Comparison of ENCODE assay signal across 14 cellular contexts in the genomic region with DNA sequence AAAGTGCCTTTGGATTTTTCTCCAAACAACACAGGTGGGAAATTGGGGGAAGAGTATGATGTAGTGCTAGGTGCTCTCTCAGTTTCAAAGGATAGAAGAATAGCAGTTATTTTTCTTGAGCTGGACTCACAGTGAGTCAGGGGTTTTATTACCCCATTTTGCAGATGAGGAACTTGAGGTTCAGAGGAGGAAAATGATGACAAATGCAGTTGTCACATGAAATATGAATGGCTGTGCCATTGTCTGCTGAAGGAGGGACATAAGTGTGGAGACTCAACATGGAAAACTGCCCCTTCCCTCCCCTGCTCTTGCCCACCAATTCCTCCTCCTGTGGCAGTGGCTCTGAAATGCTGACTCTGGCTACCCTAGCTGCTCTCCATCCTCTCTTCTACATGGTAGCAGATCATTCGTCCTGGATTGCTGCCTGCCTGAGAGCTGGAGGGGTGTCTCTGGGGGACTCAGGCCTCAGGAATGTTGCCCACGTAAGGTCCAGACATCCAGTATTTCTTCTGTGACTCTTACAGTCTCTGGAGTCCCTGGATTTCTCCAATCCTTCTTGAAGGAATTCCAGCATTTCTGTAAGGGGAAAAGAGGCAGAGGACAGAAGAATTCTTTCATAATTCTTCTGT. TPM values are rescaled to one million over a fixed set of nuclear protein-coding genes. Genes with fewer than 3 reads are reported as not detected.
DNase-seq lines count a peak whose midpoint lies in the region; ATAC-seq and TF ChIP-seq lines count a peak whose summit lies in the region.
"Had no signal": no experiment of that assay in that cellular context is flagged by ENCODE, and none has a peak within 500 bp of the region (broad histone marks: within the 10 kb centered on the region; RNA-seq: fewer than 3 reads in every experiment).

No MANE protein-coding gene starts in this region.

- ATAC-seq in PC-3 (no peak; the same call in 1 of the 2 replicates), sciatic nerve (peak; percentile 36), HG02840 (IDR thresholded peaks at IDR 0.05; ENCODE audit: low FRiP score, unreplicated experiment) (no peak)

- no peak overlapping the region for H3K27ac ChIP-seq in PC-3 (ENCODE audit: low read length)
- H3K27ac ChIP-seq: left lung had no signal

- H3K9me2 ChIP-seq in PC-3 (replicated peaks; ENCODE audit: low read length) = no peaks in the 10 kb centered on the region

- POLR2A ChIA-PET in PC-3 (lab: Charles Lee; ENCODE audit: unreplicated experiment) = no interaction called here

- H3K4me3 ChIP-seq in PC-3 (ENCODE audit: low read length) (no peak overlapping the region), epithelial cell of esophagus (ENCODE audit: low read length) (no peak overlapping the region)
- H3K4me3 ChIP-seq: left lung had no signal

- no peak overlapping the region for H3K4me2 ChIP-seq in PC-3 (ENCODE audit: low read length)

- no peaks in the 10 kb centered on the region for H3K36me3 ChIP-seq in PC-3 (ENCODE audit: low read depth, low read length)
- H3K36me3 ChIP-seq: left lung had no signal

- no peaks in the 10 kb centered on the region for H3F3A ChIP-seq in PC-3 (ENCODE audit: low read length, unreplicated experiment)

- no peaks in the 10 kb centered on the region for H3K79me2 ChIP-seq in PC-3 (ENCODE audit: low read length)

- no peak overlapping the region for H2AFZ ChIP-seq in PC-3 (ENCODE audit: low read length)

- intact Hi-C loops in PC-3 (cut with micrococcal nuclease) (no loop called here), sciatic nerve (cut with DNase I) (no loop called here)

- H3K9me3 ChIP-seq in PC-3 (ENCODE audit: low read length) = no peaks in the 10 kb centered on the region
- H3K9me3 ChIP-seq: left lung had no signal

- no peak overlapping the region for H3K9ac ChIP-seq in PC-3 (ENCODE audit: low read length)

- peak; percentile 93 for DNase-seq in GM03348 (ENCODE audit: low spot score)
- peak; percentile 43 for DNase-seq in PC-3
- DNase-seq in epithelial cell of esophagus (ENCODE audit: low read depth) = peak; percentile 30
- DNase-seq in sciatic nerve (ENCODE audit: low spot score) = no peak
- no peak for DNase-seq in DMS 273 (lab: John Stamatoyannopoulos, UW; ENCODE audit: unreplicated experiment)
- no peak for DNase-seq in activated CD4-positive, alpha-beta T cell treated with anti-CD3 and anti-CD28 coated beads for 4 hours
- DNase-seq in SK-N-DZ (ENCODE audit: low spot score) = no peak
- DNase-seq: activated T-cell treated with anti-CD3 and anti-CD28 coated beads, Interleukin-2, amount 50 U/mL, for 24 hours; amygdala; COR-L47; effector CD4-positive, alpha-beta T cell; nephron progenitor cell had no signal

- BruUV-seq in PC-3 (replicated peaks; lab: Mats Ljungman, UMichigan) = no TSS peak

- TF ChIP-seq CTCF in PC-3 (conservative IDR thresholded peaks at IDR 0.05; ENCODE audit: low read depth, low read length) = no peak
- no peak for TF ChIP-seq CTCF in epithelial cell of esophagus (IDR thresholded peaks at IDR 0.05; ENCODE audit: insufficient read depth, low read depth, low read length, missing control alignments)

- H3K4me1 ChIP-seq in PC-3 (ENCODE audit: insufficient read depth, low read length) = peaks cover 15% of the 10 kb centered on the region

- H4K20me1 ChIP-seq in PC-3 (ENCODE audit: low read length) = no peaks in the 10 kb centered on the region

- CTCF ChIA-PET in PC-3 (lab: Charles Lee) = no interaction called here

- H3K27me3 ChIP-seq in PC-3 (ENCODE audit: low read length) = no peaks in the 10 kb centered on the region
- H3K27me3 ChIP-seq: left lung had no signal

RNA-seq across cellular contexts. Expression of a gene that starts 37.6 kb away (rescaled TPM):
- total RNA-seq in PC-3 (2014; rRNA removed) (48.2 and 53.0 TPM in 2 replicates), sciatic nerve (53.2 TPM)
- polyA plus RNA-seq in SK-N-DZ (2014; cell fraction: cytosol; rRNA removed) = 34.6 and 44.4 TPM in 2 replicates
- polyA plus RNA-seq in SK-N-DZ (2014; cell fraction: nucleus; rRNA removed) = 12.8 and 21.7 TPM in 2 replicates

Comparison
In these comparisons a context has a peak if more than half of its experiments do, and no peak if none do; other contexts are left out.
1. DNase-seq: peak in GM03348 (single experiment), PC-3 (single experiment) and epithelial cell of esophagus (single experiment); none in sciatic nerve (single experiment), DMS 273 (single experiment), activated CD4-positive, alpha-beta T cell treated with anti-CD3 and anti-CD28 coated beads for 4 hours (0 of 2) and SK-N-DZ (single experiment).